8 cellular contexts compared by ENCODE assay signal in genomic region chr3:183252973-183253363, GRCh38. TPM values are rescaled to one million over a fixed set of nuclear protein-coding genes. Genes with fewer than 3 reads are reported as not detected.
DNase-seq lines count a peak whose midpoint lies in the region; ATAC-seq and FAIRE-seq lines count a peak whose summit lies in the region.

Gene B3GNT5 (plus strand): TSS chr3:183253253. CDS start chr3:183269799, 16,546 bp downstream.

- H3K9me3 Mint-ChIP-seq in activated T-cell treated with anti-CD3 and anti-CD28 coated beads, Interleukin-2, amount 50 U/mL, for 24 hours = no peaks in the 10 kb centered on the region

- H3K27me3 Mint-ChIP-seq in activated T-cell treated with anti-CD3 and anti-CD28 coated beads, Interleukin-2, amount 50 U/mL, for 24 hours = peaks cover 14% of the 10 kb centered on the region

- peak within 1 kb of the TSS; percentile 84 for H3K4me3 Mint-ChIP-seq in activated T-cell treated with anti-CD3 and anti-CD28 coated beads, Interleukin-2, amount 50 U/mL, for 24 hours

- peak; percentile 82 for DNase-seq in DMS153 (lab: John Stamatoyannopoulos, UW)
- peak; percentile 85 for DNase-seq in NCI-H2029 (lab: John Stamatoyannopoulos, UW)
- peak; percentile 65 for DNase-seq in activated T-cell treated with anti-CD3 and anti-CD28 coated beads, Interleukin-2, amount 50 U/mL, for 24 hours
- DNase-seq in frontal cortex (ENCODE audit: low spot score in 2 of 2) = no peak
- no peak for DNase-seq in occipital lobe (lab: John Stamatoyannopoulos, UW)
- DNase-seq in KG1 (lab: John Stamatoyannopoulos, UW) = no peak
- DNase-seq in hippocampal formation (lab: John Stamatoyannopoulos, UW) = no peak

- no peak for ATAC-seq in GM18907 (IDR thresholded peaks at IDR 0.05; ENCODE audit: unreplicated experiment)

- peak within 1 kb of the TSS; percentile 83 for H3K27ac Mint-ChIP-seq in activated T-cell treated with anti-CD3 and anti-CD28 coated beads, Interleukin-2, amount 50 U/mL, for 24 hours

- no peak for FAIRE-seq in frontal cortex (lab: Jason Lieb, UNC)

- peaks cover 30% of the 10 kb centered on the region for H3K4me1 Mint-ChIP-seq in activated T-cell treated with anti-CD3 and anti-CD28 coated beads, Interleukin-2, amount 50 U/mL, for 24 hours (ENCODE audit: low read depth)

- H3K36me3 Mint-ChIP-seq in activated T-cell treated with anti-CD3 and anti-CD28 coated beads, Interleukin-2, amount 50 U/mL, for 24 hours (ENCODE audit: low read depth) = peaks cover 28% of the 10 kb centered on the region

RNA-seq across cellular contexts. Expression of gene B3GNT5, which starts in this region (rescaled TPM):
- total RNA-seq in frontal cortex (19.2 TPM), occipital lobe (24.0 TPM)

Comparison
In these comparisons a context has a peak if more than half of its experiments do, and no peak if none do; other contexts are left out.
1. DNase-seq: peak in DMS153 (single experiment), NCI-H2029 (single experiment) and activated T-cell treated with anti-CD3 and anti-CD28 coated beads, Interleukin-2, amount 50 U/mL, for 24 hours (single experiment); none in frontal cortex (0 of 2), occipital lobe (single experiment), KG1 (single experiment) and hippocampal formation (0 of 2).